Comparison of ENCODE assay signal across 15 cellular contexts in genomic region chr5:176548967-176549444, GRCh38. TPM values are rescaled to one million over a fixed set of nuclear protein-coding genes. Genes with fewer than 3 reads are reported as not detected.
DNase-seq lines count a peak whose midpoint lies in the region; ATAC-seq and TF ChIP-seq lines count a peak whose summit lies in the region.
"Had no signal": no experiment of that assay in that cellular context is flagged by ENCODE, and none has a peak within 500 bp of the region (broad histone marks: within the 10 kb centered on the region; RNA-seq: fewer than 3 reads in every experiment).

Gene CDHR2 (plus strand): TSS chr5:176549342. CDS start chr5:176565353, 16,011 bp downstream.

- H3K4me3 Mint-ChIP-seq in CD4-positive, CD25-positive, alpha-beta regulatory T cell = no peak within 1 kb of the TSS
- no peak within 1 kb of the TSS for H3K4me3 Mint-ChIP-seq in H9
- H3K4me3 Mint-ChIP-seq in naive thymus-derived CD4-positive, alpha-beta T cell = peak within 1 kb of the TSS in 4 of 10 donors; percentile 38 to 75 (median 48)

- DNase-seq in CD4-positive, CD25-positive, alpha-beta regulatory T cell = no peak
- DNase-seq in H9 (no peak), NCI-H446 treated with DMSO at 0.1 percent for 48 hours (lab: John Stamatoyannopoulos, UW) (no peak), NCI-H1436 (lab: John Stamatoyannopoulos, UW) (no peak)
- DNase-seq in effector memory CD4-positive, alpha-beta T cell = no peak
- no peak for DNase-seq in naive thymus-derived CD4-positive, alpha-beta T cell
- DNase-seq: activated CD4-positive, alpha-beta T cell treated with anti-CD3 and anti-CD28 coated beads for 48 hours; GDM1; NCI-H1417 treated with DMSO at 0.1 percent for 48 hours; NCI-H446; stimulated activated CD4-positive, alpha-beta T cell treated with anti-CD3 and anti-CD28 coated beads, Interleukin-2, amount 100 ng/mL, for 48 hours; T-helper 2 cell had no signal

- H3K27me3 Mint-ChIP-seq in CD4-positive, CD25-positive, alpha-beta regulatory T cell = peaks cover 7% of the 10 kb centered on the region
- peaks cover 12% of the 10 kb centered on the region for H3K27me3 Mint-ChIP-seq in H9 (ENCODE audit: low read depth)
- H3K27me3 Mint-ChIP-seq in naive thymus-derived CD4-positive, alpha-beta T cell = no peaks in the 10 kb centered on the region

- H2BK5ac ChIP-seq in H9 (ENCODE audit: insufficient read length, low read length) = no peak within 1 kb of the TSS

- H3K4me1 Mint-ChIP-seq in CD4-positive, CD25-positive, alpha-beta regulatory T cell = peaks cover 0 to 72% (median 20%) of the 10 kb centered on the region in 4 donors
- H3K4me1 Mint-ChIP-seq in H9 = peaks cover 20 to 26% of the 10 kb centered on the region in 2 experiments
- peaks cover 28 to 76% (median 60%) of the 10 kb centered on the region in 7 donors for H3K4me1 Mint-ChIP-seq in naive thymus-derived CD4-positive, alpha-beta T cell

- ATAC-seq in CD4-positive, CD25-positive, alpha-beta regulatory T cell (ENCODE audit: low read depth in 2 of 2) = no peak
- no peak for ATAC-seq in naive thymus-derived CD4-positive, alpha-beta T cell
- no peak for ATAC-seq in HG02870 (IDR thresholded peaks at IDR 0.05; ENCODE audit: unreplicated experiment)

- H3K18ac ChIP-seq in H9 (ENCODE audit: insufficient read length, low read depth, low read length) = no peak within 1 kb of the TSS

- no peak within 1 kb of the TSS for H4K5ac ChIP-seq in H9 (ENCODE audit: insufficient read length, low read depth, low read length)

- no peak within 1 kb of the TSS for H2BK120ac ChIP-seq in H9 (ENCODE audit: low read depth, low read length, poor library complexity, severe bottlenecking)

- peak within 1 kb of the TSS; percentile 19 for H3K27ac ChIP-seq in CD4-positive, CD25-positive, alpha-beta regulatory T cell (ENCODE audit: insufficient read depth, low read length, poor library complexity, severe bottlenecking)
- no peak within 1 kb of the TSS for H3K27ac ChIP-seq in H9 (ENCODE audit: insufficient read length, low read depth, low read length)
- H3K27ac ChIP-seq in effector memory CD4-positive, alpha-beta T cell (ENCODE audit: insufficient read depth, low read length, poor library complexity, severe bottlenecking) = peak within 1 kb of the TSS; percentile 41
- peak within 1 kb of the TSS; percentile 60 for H3K27ac ChIP-seq in naive thymus-derived CD4-positive, alpha-beta T cell (ENCODE audit: low read depth, low read length)

- H3T11ph ChIP-seq in H9 (ENCODE audit: low read length) = no peak within 1 kb of the TSS

- H4K20me1 ChIP-seq in H9 (ENCODE audit: control insufficient read depth, insufficient read depth, insufficient read length) = no peaks in the 10 kb centered on the region

- no peaks in the 10 kb centered on the region for H3K23me2 ChIP-seq in H9 (ENCODE audit: insufficient read length, low read depth, low read length, poor library complexity, severe bottlenecking)

- H3K4me2 ChIP-seq in H9 (ENCODE audit: insufficient read depth, insufficient read length, low read length) = no peak within 1 kb of the TSS

- no peaks in the 10 kb centered on the region for H3K79me1 ChIP-seq in H9 (ENCODE audit: insufficient read depth, low read depth, low read length, poor library complexity, severe bottlenecking)

- H3K9me3 Mint-ChIP-seq in CD4-positive, CD25-positive, alpha-beta regulatory T cell = peaks cover 0 to 2% (median 0%) of the 10 kb centered on the region in 7 donors
- no peaks in the 10 kb centered on the region for H3K9me3 Mint-ChIP-seq in H9
- H3K9me3 Mint-ChIP-seq in naive thymus-derived CD4-positive, alpha-beta T cell = no peaks in the 10 kb centered on the region
- H3K9me3 Mint-ChIP-seq: activated T-helper 2 cell treated with anti-CD3 and anti-CD28 coated beads, Interferon-gamma antibody, Interleukin-2, Interleukin-4, amounts not matched to agents 10 μg/mL and 5 μg/mL and 100 μg/mL, durations not matched to agents 14 hours and 24 hours and 36 hours had no signal

- H3K27ac Mint-ChIP-seq in CD4-positive, CD25-positive, alpha-beta regulatory T cell = peak within 1 kb of the TSS; percentile 73 to 87 (median 87)
- H3K27ac Mint-ChIP-seq in H9 = no peak within 1 kb of the TSS
- peak within 1 kb of the TSS in 8 of 9 donors; percentile 68 to 94 (median 86) for H3K27ac Mint-ChIP-seq in naive thymus-derived CD4-positive, alpha-beta T cell
- H3K27ac Mint-ChIP-seq: activated T-helper 2 cell treated with anti-CD3 and anti-CD28 coated beads, Interferon-gamma antibody, Interleukin-2, Interleukin-4, amounts not matched to agents 10 μg/mL and 5 μg/mL and 100 μg/mL, durations not matched to agents 14 hours and 24 hours and 36 hours had no signal

- no peaks in the 10 kb centered on the region for H3K36me3 ChIP-seq in CD4-positive, CD25-positive, alpha-beta regulatory T cell (ENCODE audit: control insufficient read depth, insufficient read depth, low read length)
- H3K36me3 ChIP-seq in effector memory CD4-positive, alpha-beta T cell (ENCODE audit: control insufficient read depth, insufficient read depth, low read length) = no peaks in the 10 kb centered on the region
- H3K36me3 ChIP-seq in naive thymus-derived CD4-positive, alpha-beta T cell (ENCODE audit: control insufficient read depth in 2 of 3, insufficient read depth in 3 of 3, low read length in 3 of 3) = no peaks in the 10 kb centered on the region

- CTCF ChIA-PET in naive thymus-derived CD4-positive, alpha-beta T cell (lab: Charles Lee) = interaction anchor here (1.3 kb wide), 1 partner anchor 101 kb away, joined by 3 read pairs; no protein-coding TSS in a partner anchor

- H3K23ac ChIP-seq in H9 (ENCODE audit: insufficient read length, low read depth, low read length) = no peak within 1 kb of the TSS

- H3K4me3 ChIP-seq in CD4-positive, CD25-positive, alpha-beta regulatory T cell (ENCODE audit: low read depth, low read length) = no peak within 1 kb of the TSS
- no peak within 1 kb of the TSS for H3K4me3 ChIP-seq in effector memory CD4-positive, alpha-beta T cell (ENCODE audit: insufficient read depth, low read depth, low read length, poor library complexity, severe bottlenecking)
- H3K4me3 ChIP-seq in naive thymus-derived CD4-positive, alpha-beta T cell (ENCODE audit: low read length) = no peak within 1 kb of the TSS

- WGBS in H9 (ENCODE audit: extremely low coverage, insufficient read length, low lambda C conversion rate) = no CpG with 5 or more reads among the region's 18 CpGs

- no peaks in the 10 kb centered on the region for H3K36me3 Mint-ChIP-seq in CD4-positive, CD25-positive, alpha-beta regulatory T cell
- peaks cover 0 to 2% (median 0%) of the 10 kb centered on the region in 3 experiments; a peak in 2 of 7 replicates for H3K36me3 Mint-ChIP-seq in H9 (ENCODE audit: insufficient read depth in 1 of 3, low read depth in 3 of 3)
- peaks cover 0 to 7% (median 0%) of the 10 kb centered on the region in 5 donors for H3K36me3 Mint-ChIP-seq in naive thymus-derived CD4-positive, alpha-beta T cell

- H3K56ac ChIP-seq in H9 (ENCODE audit: insufficient read length, low read depth, low read length) = no peak within 1 kb of the TSS

- peak within 1 kb of the TSS; percentile 36 for H4K91ac ChIP-seq in H9 (ENCODE audit: insufficient read length, low read depth, low read length)

- no peak within 1 kb of the TSS for H2BK20ac ChIP-seq in H9 (ENCODE audit: low read depth, low read length, poor library complexity, severe bottlenecking)

- H3K27me3 ChIP-seq in CD4-positive, CD25-positive, alpha-beta regulatory T cell (ENCODE audit: control insufficient read depth, insufficient read depth, low read length) = no peaks in the 10 kb centered on the region
- no peaks in the 10 kb centered on the region for H3K27me3 ChIP-seq in H9 (ENCODE audit: insufficient read depth, low read length)
- H3K27me3 ChIP-seq in effector memory CD4-positive, alpha-beta T cell (replicated peaks; ENCODE audit: control insufficient read depth, insufficient read depth, low read length, poor library complexity, severe bottlenecking) = no peaks in the 10 kb centered on the region
- H3K27me3 ChIP-seq in naive thymus-derived CD4-positive, alpha-beta T cell (ENCODE audit: control insufficient read depth in 2 of 2, insufficient read depth in 2 of 2, low read length in 2 of 2) = no peaks in the 10 kb centered on the region

- H3K4ac ChIP-seq in H9 (ENCODE audit: low read depth, low read length) = no peak within 1 kb of the TSS

- no peak within 1 kb of the TSS for H4K8ac ChIP-seq in H9 (replicated peaks; ENCODE audit: insufficient read length, low read depth, low read length)

- no peaks in the 10 kb centered on the region for H3K9me3 ChIP-seq in CD4-positive, CD25-positive, alpha-beta regulatory T cell (ENCODE audit: control insufficient read depth in 2 of 2, low read length in 2 of 2)
- H3K9me3 ChIP-seq in H9 (ENCODE audit: control insufficient read depth, low read depth, low read length) = no peaks in the 10 kb centered on the region
- H3K9me3 ChIP-seq in effector memory CD4-positive, alpha-beta T cell (ENCODE audit: control insufficient read depth, low read length) = no peaks in the 10 kb centered on the region
- H3K9me3 ChIP-seq in naive thymus-derived CD4-positive, alpha-beta T cell (ENCODE audit: control insufficient read depth in 2 of 3, low read length in 3 of 3) = no peaks in the 10 kb centered on the region

- H2BK15ac ChIP-seq in H9 (ENCODE audit: low read depth, low read length) = no peak within 1 kb of the TSS

- H2BK12ac ChIP-seq in H9 (ENCODE audit: insufficient read length, low read depth, low read length) = no peak within 1 kb of the TSS

- no peak for TF ChIP-seq CTCF in H9 (conservative IDR thresholded peaks at IDR 0.05)

- H3K4me1 ChIP-seq in CD4-positive, CD25-positive, alpha-beta regulatory T cell (ENCODE audit: control insufficient read depth, insufficient read depth, low read length, poor library complexity, severe bottlenecking) = peaks cover 16% of the 10 kb centered on the region
- H3K4me1 ChIP-seq in H9 (ENCODE audit: insufficient read depth, low read length) = no peaks in the 10 kb centered on the region
- peaks cover 28% of the 10 kb centered on the region for H3K4me1 ChIP-seq in effector memory CD4-positive, alpha-beta T cell (ENCODE audit: control insufficient read depth, insufficient read depth, low read length, poor library complexity, severe bottlenecking)
- peaks cover 17 to 21% of the 10 kb centered on the region in 2 donors for H3K4me1 ChIP-seq in naive thymus-derived CD4-positive, alpha-beta T cell (ENCODE audit: control insufficient read depth in 2 of 2, insufficient read depth in 2 of 2, low read length in 2 of 2)

- no peaks in the 10 kb centered on the region for H3K79me2 ChIP-seq in H9 (ENCODE audit: insufficient read depth, low read length)

- H3K14ac ChIP-seq in H9 (ENCODE audit: insufficient read depth, low read length) = no peak within 1 kb of the TSS; the same call in 1 of the 2 replicates

- H2AFZ ChIP-seq in H9 (ENCODE audit: low read length) = no peak within 1 kb of the TSS

- intact Hi-C loops in naive thymus-derived CD4-positive, alpha-beta T cell (cut with micrococcal nuclease) = no loop called here

- POLR2A ChIA-PET in naive thymus-derived CD4-positive, alpha-beta T cell (lab: Charles Lee) = interaction anchor here (0.5 to 9.4 kb wide), 6 partner anchors 13 to 187 kb away, joined by 3 to 118 read pairs (median 6); partner anchors contain the start of genes FAF2 and RNF44

- no peak within 1 kb of the TSS for H2AK5ac ChIP-seq in H9 (ENCODE audit: insufficient read length, low read length)

- H3K9ac ChIP-seq in H9 (ENCODE audit: extremely low read depth, insufficient read length, low read length) = no peak within 1 kb of the TSS

RNA-seq across cellular contexts. Expression of gene CDHR2, which starts in this region (rescaled TPM):
- total RNA-seq in CD4-positive, CD25-positive, alpha-beta regulatory T cell = 1.3 TPM
- polyA plus RNA-seq in CD4-positive, CD25-positive, alpha-beta regulatory T cell = not detected
- 0.90 TPM in 2 replicates for total RNA-seq in H9 (2021)
- 1 to 10 TPM; 1.0 to 3.3 (median 2.5) TPM for total RNA-seq in naive thymus-derived CD4-positive, alpha-beta T cell
- polyA plus RNA-seq in naive thymus-derived CD4-positive, alpha-beta T cell = not detected
- total RNA-seq: ureter had no signal

Comparison
In these comparisons a context has a peak if more than half of its experiments do, and no peak if none do; other contexts are left out.
1. H3K27ac Mint-ChIP-seq: peak in CD4-positive, CD25-positive, alpha-beta regulatory T cell (3 of 3) and naive thymus-derived CD4-positive, alpha-beta T cell (8 of 9); none in H9 (0 of 3).